Comparison of ENCODE assay signal across 1 cellular context in genomic region chr9:70418822-70419545, GRCh38.
TF ChIP-seq lines count a peak whose summit lies in the region.

No MANE protein-coding gene starts in this region.

TF ChIP-seq in K562, 482 proteins besides CTCF, POLR2A, EP300 and RAD21 (continued from another document and continues in another):
- no peak for TF ChIP-seq STAT6 (CRISPR knock-in tag; IDR thresholded peaks at IDR 0.05)
- peak; percentile 90 for TF ChIP-seq RBFOX2 (IDR thresholded peaks at IDR 0.05; ENCODE audit: low read depth, low read length)
- TF ChIP-seq RBM25 (IDR thresholded peaks at IDR 0.05; ENCODE audit: low read depth, low read length, severe bottlenecking) = peak; percentile 65
- TF ChIP-seq NR3C1 (CRISPR knock-in tag; IDR thresholded peaks at IDR 0.05) = no peak
- no peak for TF ChIP-seq ZNF217 (CRISPR knock-in tag; IDR thresholded peaks at IDR 0.05)
- TF ChIP-seq RFX7 (CRISPR knock-in tag; IDR thresholded peaks at IDR 0.05) = no peak
- no peak for TF ChIP-seq HNRNPL (IDR thresholded peaks at IDR 0.05; ENCODE audit: low read depth, low read length)
- TF ChIP-seq HINFP (tag; conservative IDR thresholded peaks at IDR 0.05; ENCODE audit: low read depth) = no peak
- TF ChIP-seq FIP1L1 (IDR thresholded peaks at IDR 0.05; ENCODE audit: low read depth, low read length, poor library complexity, severe bottlenecking) = peak; percentile 54
- no peak for TF ChIP-seq STAT5B (CRISPR knock-in tag; IDR thresholded peaks at IDR 0.05)
- no peak for TF ChIP-seq RERE (CRISPR knock-in tag; IDR thresholded peaks at IDR 0.05; ENCODE audit: borderline replicate concordance)
- TF ChIP-seq MTF1 (CRISPR knock-in tag; IDR thresholded peaks at IDR 0.05; ENCODE audit: borderline replicate concordance) = no peak
- no peak for TF ChIP-seq COPS2 (conservative IDR thresholded peaks at IDR 0.05)
- TF ChIP-seq ZNF280A (IDR thresholded peaks at IDR 0.05; ENCODE audit: low read depth, partially characterized antibody) = no peak
- TF ChIP-seq YBX1 (IDR thresholded peaks at IDR 0.05) = no peak
- peak; percentile 89 for TF ChIP-seq ZNF384 (IDR thresholded peaks at IDR 0.05; ENCODE audit: low read depth, low read length)
- TF ChIP-seq MNT (conservative IDR thresholded peaks at IDR 0.05) = peak; percentile 40 to 43; a peak in 3 of 4 replicates
- no peak for TF ChIP-seq DLX4 (CRISPR knock-in tag; IDR thresholded peaks at IDR 0.05)
- TF ChIP-seq RBM22 (IDR thresholded peaks at IDR 0.05; ENCODE audit: low read depth, low read length, poor library complexity, severe bottlenecking) = no peak
- TF ChIP-seq PRPF4 (IDR thresholded peaks at IDR 0.05; ENCODE audit: insufficient read depth, low read depth, low read length, poor library complexity, severe bottlenecking) = no peak
- TF ChIP-seq TCFL5 (CRISPR knock-in tag; conservative IDR thresholded peaks at IDR 0.05) = no peak
- no peak for TF ChIP-seq THRAP3 (IDR thresholded peaks at IDR 0.05; ENCODE audit: borderline replicate concordance)
- no peak for TF ChIP-seq TGIF2 (CRISPR knock-in tag; IDR thresholded peaks at IDR 0.05)
- TF ChIP-seq MGA (IDR thresholded peaks at IDR 0.05) = no peak; the same call in 1 of the 2 replicates
- no peak for TF ChIP-seq MBD1 (CRISPR knock-in tag; IDR thresholded peaks at IDR 0.05)
- no peak for TF ChIP-seq ASH1L (IDR thresholded peaks at IDR 0.05; ENCODE audit: borderline replicate concordance, low read depth, partially characterized antibody)
